1 cellular context compared by ENCODE assay signal in genomic region chr20:50243610-50244351, GRCh38.
TF ChIP-seq lines count a peak whose summit lies in the region.

No MANE protein-coding gene starts in this region.

TF ChIP-seq in HepG2, 621 proteins besides CTCF, POLR2A, EP300 and RAD21 (continued from another document and continues in another):
- TF ChIP-seq THRA (CRISPR knock-in tag; IDR thresholded peaks at IDR 0.05; ENCODE audit: borderline replicate concordance) (no peak), ZMAT5 (CRISPR knock-in tag; IDR thresholded peaks at IDR 0.05; ENCODE audit: borderline replicate concordance, low read depth) (no peak), MTA3 (CRISPR knock-in tag; IDR thresholded peaks at IDR 0.05) (no peak), ZNF205 (CRISPR knock-in tag; IDR thresholded peaks at IDR 0.05) (no peak), ZNF24 (IDR thresholded peaks at IDR 0.05) (peak; percentile 96), ZNF280D (CRISPR knock-in tag; IDR thresholded peaks at IDR 0.05) (no peak), ZNF775 (CRISPR knock-in tag; IDR thresholded peaks at IDR 0.05; ENCODE audit: borderline replicate concordance) (no peak), KDM1A (CRISPR knock-in tag; IDR thresholded peaks at IDR 0.05) (no peak), ZBTB3 (CRISPR knock-in tag; IDR thresholded peaks at IDR 0.05; ENCODE audit: borderline replicate concordance, low read depth) (no peak), MLXIP (CRISPR knock-in tag; IDR thresholded peaks at IDR 0.05; ENCODE audit: borderline replicate concordance) (no peak), EEA1 (CRISPR knock-in tag; IDR thresholded peaks at IDR 0.05; ENCODE audit: borderline replicate concordance) (no peak), NR2F1 (CRISPR knock-in tag; IDR thresholded peaks at IDR 0.05) (no peak), ELF4 (CRISPR knock-in tag; IDR thresholded peaks at IDR 0.05; ENCODE audit: borderline replicate concordance) (no peak), ZNF326 (CRISPR knock-in tag; IDR thresholded peaks at IDR 0.05; ENCODE audit: borderline replicate concordance) (no peak), CC2D1A (CRISPR knock-in tag; IDR thresholded peaks at IDR 0.05) (no peak), ZBTB33 (CRISPR knock-in tag; IDR thresholded peaks at IDR 0.05) (0 out of 2 replicates have a peak, but pooled peaks have one; percentile 32), HNRNPL (IDR thresholded peaks at IDR 0.05; ENCODE audit: low read depth, low read length) (no peak), ZNF761 (CRISPR knock-in tag; conservative IDR thresholded peaks at IDR 0.05) (no peak), ZNF234 (CRISPR knock-in tag; conservative IDR thresholded peaks at IDR 0.05) (no peak), TRIM24 (CRISPR knock-in tag; IDR thresholded peaks at IDR 0.05) (no peak), ZSCAN12 (CRISPR knock-in tag; IDR thresholded peaks at IDR 0.05) (no peak), HOXA7 (CRISPR knock-in tag; IDR thresholded peaks at IDR 0.05) (no peak), TARDBP (CRISPR knock-in tag; IDR thresholded peaks at IDR 0.05) (no peak), ZNF678 (CRISPR knock-in tag; IDR thresholded peaks at IDR 0.05) (no peak), KLF16 (CRISPR knock-in tag; IDR thresholded peaks at IDR 0.05) (no peak), U2AF2 (IDR thresholded peaks at IDR 0.05; ENCODE audit: low read depth, low read length) (no peak), CHD4 (IDR thresholded peaks at IDR 0.05; ENCODE audit: borderline replicate concordance, low read length) (peak; percentile 9; the same call in 1 of the 2 replicates), KLF15 (CRISPR knock-in tag; IDR thresholded peaks at IDR 0.05; ENCODE audit: borderline replicate concordance) (peak; percentile 2; the same call in 1 of the 2 replicates), ZKSCAN5 (CRISPR knock-in tag; IDR thresholded peaks at IDR 0.05) (no peak), ZNF333 (CRISPR knock-in tag; IDR thresholded peaks at IDR 0.05; ENCODE audit: borderline replicate concordance) (no peak), FOSL2 (CRISPR knock-in tag; IDR thresholded peaks at IDR 0.05) (no peak), IRF2 (CRISPR knock-in tag; IDR thresholded peaks at IDR 0.05) (no peak)
- TF ChIP-seq, protein P1, sequence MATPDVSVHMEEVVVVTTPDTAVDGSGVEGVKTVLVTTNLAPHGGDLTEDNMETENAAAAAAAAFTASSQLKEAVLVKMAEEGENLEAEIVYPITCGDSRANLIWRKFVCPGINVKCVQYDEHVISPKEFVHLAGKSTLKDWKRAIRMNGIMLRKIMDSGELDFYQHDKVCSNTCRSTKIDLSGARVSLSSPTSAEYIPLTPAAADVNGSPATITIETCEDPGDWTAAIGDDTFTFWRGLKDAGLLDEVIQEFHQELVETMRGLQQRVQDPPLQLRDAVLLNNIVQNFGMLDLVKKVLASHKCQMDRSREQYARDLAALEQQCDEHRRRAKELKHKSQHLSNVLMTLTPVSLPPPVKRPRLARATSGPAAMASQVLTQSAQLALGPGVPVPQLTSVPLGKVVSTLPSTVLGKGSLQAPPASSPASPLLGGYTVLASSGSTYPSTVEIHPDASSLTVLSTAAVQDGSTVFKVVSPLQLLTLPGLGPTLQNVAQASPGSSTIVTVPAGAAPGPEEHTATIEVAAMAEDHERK (CRISPR knock-in tag; IDR thresholded peaks at IDR 0.05; ENCODE audit: low read depth) = no peak
- TF ChIP-seq, protein P2, sequence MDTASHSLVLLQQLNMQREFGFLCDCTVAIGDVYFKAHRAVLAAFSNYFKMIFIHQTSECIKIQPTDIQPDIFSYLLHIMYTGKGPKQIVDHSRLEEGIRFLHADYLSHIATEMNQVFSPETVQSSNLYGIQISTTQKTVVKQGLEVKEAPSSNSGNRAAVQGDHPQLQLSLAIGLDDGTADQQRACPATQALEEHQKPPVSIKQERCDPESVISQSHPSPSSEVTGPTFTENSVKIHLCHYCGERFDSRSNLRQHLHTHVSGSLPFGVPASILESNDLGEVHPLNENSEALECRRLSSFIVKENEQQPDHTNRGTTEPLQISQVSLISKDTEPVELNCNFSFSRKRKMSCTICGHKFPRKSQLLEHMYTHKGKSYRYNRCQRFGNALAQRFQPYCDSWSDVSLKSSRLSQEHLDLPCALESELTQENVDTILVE (CRISPR knock-in tag; IDR thresholded peaks at IDR 0.05) = no peak
- TF ChIP-seq, protein P3, sequence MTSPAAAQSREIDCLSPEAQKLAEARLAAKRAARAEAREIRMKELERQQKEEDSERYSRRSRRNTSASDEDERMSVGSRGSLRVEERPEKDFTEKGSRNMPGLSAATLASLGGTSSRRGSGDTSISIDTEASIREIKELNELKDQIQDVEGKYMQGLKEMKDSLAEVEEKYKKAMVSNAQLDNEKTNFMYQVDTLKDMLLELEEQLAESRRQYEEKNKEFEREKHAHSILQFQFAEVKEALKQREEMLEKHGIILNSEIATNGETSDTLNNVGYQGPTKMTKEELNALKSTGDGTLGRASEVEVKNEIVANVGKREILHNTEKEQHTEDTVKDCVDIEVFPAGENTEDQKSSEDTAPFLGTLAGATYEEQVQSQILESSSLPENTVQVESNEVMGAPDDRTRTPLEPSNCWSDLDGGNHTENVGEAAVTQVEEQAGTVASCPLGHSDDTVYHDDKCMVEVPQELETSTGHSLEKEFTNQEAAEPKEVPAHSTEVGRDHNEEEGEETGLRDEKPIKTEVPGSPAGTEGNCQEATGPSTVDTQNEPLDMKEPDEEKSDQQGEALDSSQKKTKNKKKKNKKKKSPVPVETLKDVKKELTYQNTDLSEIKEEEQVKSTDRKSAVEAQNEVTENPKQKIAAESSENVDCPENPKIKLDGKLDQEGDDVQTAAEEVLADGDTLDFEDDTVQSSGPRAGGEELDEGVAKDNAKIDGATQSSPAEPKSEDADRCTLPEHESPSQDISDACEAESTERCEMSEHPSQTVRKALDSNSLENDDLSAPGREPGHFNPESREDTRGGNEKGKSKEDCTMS (CRISPR knock-in tag; conservative IDR thresholded peaks at IDR 0.05) = no peak
- TF ChIP-seq, protein P4, sequence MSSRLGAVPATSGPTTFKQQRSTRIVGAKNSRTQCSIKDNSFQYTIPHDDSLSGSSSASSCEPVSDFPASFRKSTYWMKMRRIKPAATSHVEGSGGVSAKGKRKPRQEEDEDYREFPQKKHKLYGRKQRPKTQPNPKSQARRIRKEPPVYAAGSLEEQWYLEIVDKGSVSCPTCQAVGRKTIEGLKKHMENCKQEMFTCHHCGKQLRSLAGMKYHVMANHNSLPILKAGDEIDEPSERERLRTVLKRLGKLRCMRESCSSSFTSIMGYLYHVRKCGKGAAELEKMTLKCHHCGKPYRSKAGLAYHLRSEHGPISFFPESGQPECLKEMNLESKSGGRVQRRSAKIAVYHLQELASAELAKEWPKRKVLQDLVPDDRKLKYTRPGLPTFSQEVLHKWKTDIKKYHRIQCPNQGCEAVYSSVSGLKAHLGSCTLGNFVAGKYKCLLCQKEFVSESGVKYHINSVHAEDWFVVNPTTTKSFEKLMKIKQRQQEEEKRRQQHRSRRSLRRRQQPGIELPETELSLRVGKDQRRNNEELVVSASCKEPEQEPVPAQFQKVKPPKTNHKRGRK (CRISPR knock-in tag; IDR thresholded peaks at IDR 0.05) = 0 out of 2 replicates have a peak, but pooled peaks have one; percentile 14
- TF ChIP-seq, protein P5, sequence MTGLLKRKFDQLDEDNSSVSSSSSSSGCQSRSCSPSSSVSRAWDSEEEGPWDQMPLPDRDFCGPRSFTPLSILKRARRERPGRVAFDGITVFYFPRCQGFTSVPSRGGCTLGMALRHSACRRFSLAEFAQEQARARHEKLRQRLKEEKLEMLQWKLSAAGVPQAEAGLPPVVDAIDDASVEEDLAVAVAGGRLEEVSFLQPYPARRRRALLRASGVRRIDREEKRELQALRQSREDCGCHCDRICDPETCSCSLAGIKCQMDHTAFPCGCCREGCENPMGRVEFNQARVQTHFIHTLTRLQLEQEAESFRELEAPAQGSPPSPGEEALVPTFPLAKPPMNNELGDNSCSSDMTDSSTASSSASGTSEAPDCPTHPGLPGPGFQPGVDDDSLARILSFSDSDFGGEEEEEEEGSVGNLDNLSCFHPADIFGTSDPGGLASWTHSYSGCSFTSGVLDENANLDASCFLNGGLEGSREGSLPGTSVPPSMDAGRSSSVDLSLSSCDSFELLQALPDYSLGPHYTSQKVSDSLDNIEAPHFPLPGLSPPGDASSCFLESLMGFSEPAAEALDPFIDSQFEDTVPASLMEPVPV (CRISPR knock-in tag; IDR thresholded peaks at IDR 0.05) = no peak
- TF ChIP-seq, protein P6, sequence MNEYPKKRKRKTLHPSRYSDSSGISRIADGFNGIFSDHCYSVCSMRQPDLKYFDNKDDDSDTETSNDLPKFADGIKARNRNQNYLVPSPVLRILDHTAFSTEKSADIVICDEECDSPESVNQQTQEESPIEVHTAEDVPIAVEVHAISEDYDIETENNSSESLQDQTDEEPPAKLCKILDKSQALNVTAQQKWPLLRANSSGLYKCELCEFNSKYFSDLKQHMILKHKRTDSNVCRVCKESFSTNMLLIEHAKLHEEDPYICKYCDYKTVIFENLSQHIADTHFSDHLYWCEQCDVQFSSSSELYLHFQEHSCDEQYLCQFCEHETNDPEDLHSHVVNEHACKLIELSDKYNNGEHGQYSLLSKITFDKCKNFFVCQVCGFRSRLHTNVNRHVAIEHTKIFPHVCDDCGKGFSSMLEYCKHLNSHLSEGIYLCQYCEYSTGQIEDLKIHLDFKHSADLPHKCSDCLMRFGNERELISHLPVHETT (CRISPR knock-in tag; conservative IDR thresholded peaks at IDR 0.05) = no peak
- TF ChIP-seq, protein P7, sequence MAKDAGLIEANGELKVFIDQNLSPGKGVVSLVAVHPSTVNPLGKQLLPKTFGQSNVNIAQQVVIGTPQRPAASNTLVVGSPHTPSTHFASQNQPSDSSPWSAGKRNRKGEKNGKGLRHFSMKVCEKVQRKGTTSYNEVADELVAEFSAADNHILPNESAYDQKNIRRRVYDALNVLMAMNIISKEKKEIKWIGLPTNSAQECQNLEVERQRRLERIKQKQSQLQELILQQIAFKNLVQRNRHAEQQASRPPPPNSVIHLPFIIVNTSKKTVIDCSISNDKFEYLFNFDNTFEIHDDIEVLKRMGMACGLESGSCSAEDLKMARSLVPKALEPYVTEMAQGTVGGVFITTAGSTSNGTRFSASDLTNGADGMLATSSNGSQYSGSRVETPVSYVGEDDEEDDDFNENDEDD (CRISPR knock-in tag; IDR thresholded peaks at IDR 0.05; ENCODE audit: borderline replicate concordance) = no peak
